Comparison of ENCODE assay signal across 19 cellular contexts in the genomic region with DNA sequence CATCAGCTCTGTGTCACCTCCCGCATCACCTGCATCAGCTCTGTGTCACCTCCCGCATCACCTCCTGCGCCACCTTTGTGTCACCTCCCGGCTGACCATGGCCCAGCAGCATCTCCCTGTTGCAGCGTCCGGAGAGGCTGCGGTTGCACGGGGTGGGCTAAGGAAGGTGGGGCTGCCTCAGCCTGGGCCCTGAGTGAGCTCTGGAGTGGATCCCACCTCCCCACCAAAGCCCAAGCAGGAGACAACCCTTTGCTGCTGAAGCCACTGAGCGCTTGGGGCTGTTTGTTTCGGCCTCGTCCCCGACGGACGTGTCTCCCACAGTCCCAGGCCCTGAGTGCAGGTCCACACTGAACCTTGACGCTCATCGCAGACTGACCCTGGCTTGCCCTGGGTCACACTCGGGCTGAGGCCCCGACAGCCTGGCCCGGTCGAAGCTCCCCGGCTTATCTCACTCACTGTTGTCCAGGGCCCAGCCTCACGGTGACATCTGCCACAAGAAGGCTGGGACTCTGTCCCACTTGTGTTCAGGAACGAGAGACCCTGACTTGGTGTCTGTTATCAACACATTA. TPM values are rescaled to one million over a fixed set of nuclear protein-coding genes. Genes with fewer than 3 reads are reported as not detected.
"Had no signal": no experiment of that assay in that cellular context is flagged by ENCODE, and none has a peak within 500 bp of the region (broad histone marks: within the 10 kb centered on the region; RNA-seq: fewer than 3 reads in every experiment).

No MANE protein-coding gene starts in this region.

- H3K4me3 Mint-ChIP-seq: activated CD4-positive, alpha-beta memory T cell treated with anti-CD3 and anti-CD28 coated beads for 36 hours; activated naive CD4-positive, alpha-beta T cell treated with anti-CD3 and anti-CD28 coated beads, Interleukin-2, amount 50 U/mL, for 24 hours; T-helper 1 cell treated with Interleukin-12 subunit alpha and Interleukin-12 subunit beta and Interleukin-4 antibody, amounts not matched to agents 30 μg/mL and 1 μg/mL, for 36 hours had no signal

- FAIRE-seq: endothelial cell of umbilical vein, frontal cortex, pancreas had no signal

- H3K27me3 Mint-ChIP-seq: activated naive CD4-positive, alpha-beta T cell treated with anti-CD3 and anti-CD28 coated beads, Interleukin-2, amount 50 U/mL, for 24 hours had no signal

- H3K4me1 Mint-ChIP-seq: activated naive CD4-positive, alpha-beta T cell treated with anti-CD3 and anti-CD28 coated beads, Interleukin-2, amount 50 U/mL, for 24 hours had no signal

- DNase-seq: hippocampal formation had no signal

- H3K4me3 ChIP-seq: body of pancreas, cardiac muscle cell, esophagus muscularis mucosa, left lung, lung, pancreas, psoas muscle, right atrium auricular region, skin epidermis, suprapubic skin, tibial nerve, uterus had no signal

- H3K27ac ChIP-seq: body of pancreas, cardiac muscle cell, esophagus muscularis mucosa, left lung, pancreas, psoas muscle, right atrium auricular region, skin epidermis, suprapubic skin, tibial nerve, uterus had no signal

- H3K9me3 ChIP-seq: body of pancreas, pancreas, uterus had no signal

- H3K36me3 ChIP-seq: cardiac muscle cell, esophagus muscularis mucosa, left lung, pancreas, right atrium auricular region, suprapubic skin, tibial nerve, uterus had no signal

- H3K27ac Mint-ChIP-seq: activated CD4-positive, alpha-beta memory T cell treated with anti-CD3 and anti-CD28 coated beads for 36 hours; activated naive CD4-positive, alpha-beta T cell treated with anti-CD3 and anti-CD28 coated beads, Interleukin-2, amount 50 U/mL, for 24 hours; stimulated activated naive CD8-positive, alpha-beta T cell treated with anti-CD3 and anti-CD28 coated beads, Interleukin-15, amount 100 ng/mL, for 72 hours; T-helper 1 cell treated with Interleukin-12 subunit alpha and Interleukin-12 subunit beta and Interleukin-4 antibody, amounts not matched to agents 30 μg/mL and 1 μg/mL, for 36 hours had no signal

- H3K36me3 Mint-ChIP-seq: activated CD4-positive, alpha-beta memory T cell treated with anti-CD3 and anti-CD28 coated beads for 36 hours; activated naive CD4-positive, alpha-beta T cell treated with anti-CD3 and anti-CD28 coated beads, Interleukin-2, amount 50 U/mL, for 24 hours had no signal

- H3K9me3 Mint-ChIP-seq: activated naive CD4-positive, alpha-beta T cell treated with anti-CD3 and anti-CD28 coated beads, Interleukin-2, amount 50 U/mL, for 24 hours; T-helper 1 cell treated with Interleukin-12 subunit alpha and Interleukin-12 subunit beta and Interleukin-4 antibody, amounts not matched to agents 30 μg/mL and 1 μg/mL, for 36 hours had no signal

- H3K27me3 ChIP-seq: cardiac muscle cell, uterus had no signal

- H3K4me1 ChIP-seq: pancreas, psoas muscle, right atrium auricular region, uterus had no signal

RNA-seq across cellular contexts. Expression of gene CRIP1, which starts 51.9 kb away (rescaled TPM):
- total RNA-seq: frontal cortex had no signal
